1 cellular context compared by ENCODE assay signal in the genomic region with DNA sequence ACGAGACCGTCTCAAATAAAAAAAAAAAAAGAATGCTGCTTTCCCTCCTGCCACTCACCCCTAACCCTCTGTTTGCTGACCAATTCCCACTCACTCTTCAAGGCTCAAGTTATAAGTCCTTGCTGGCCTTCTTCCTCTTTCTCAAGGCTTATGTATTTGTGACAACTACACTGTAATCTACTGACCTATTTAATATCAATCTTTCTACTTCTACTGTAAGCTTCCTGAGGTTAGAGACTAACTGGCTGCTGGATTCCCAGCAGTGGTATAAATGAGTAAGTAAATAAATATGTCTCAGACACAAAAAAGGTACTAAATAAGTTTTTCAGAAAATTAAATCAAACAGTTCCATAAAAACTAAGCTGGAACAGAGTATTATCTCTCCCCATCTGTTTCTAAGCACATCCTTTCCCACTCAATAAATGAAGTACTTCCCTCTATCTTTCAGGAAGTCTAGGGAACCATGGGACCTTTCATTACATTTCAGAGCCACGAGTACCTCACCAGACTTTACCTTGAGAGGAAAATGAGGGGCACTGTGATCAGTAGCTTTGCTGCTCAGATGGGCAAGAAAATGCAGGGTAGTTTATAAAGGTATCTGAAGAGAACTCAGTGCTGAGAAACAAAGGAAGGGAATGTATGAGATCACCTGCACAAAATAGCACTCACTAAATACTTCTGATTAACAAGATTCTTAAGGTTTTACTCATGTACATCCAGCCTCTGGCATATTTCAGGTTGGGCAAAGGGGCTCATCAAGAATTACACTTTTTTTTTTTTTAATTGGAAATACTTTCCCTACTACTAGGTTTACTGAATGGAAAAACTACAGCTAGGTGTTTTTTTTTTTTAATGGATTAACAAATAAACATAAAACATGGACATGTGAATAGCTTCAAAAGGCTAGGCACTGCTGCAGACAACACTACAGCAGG.
TF ChIP-seq lines count a peak whose summit lies in the region.

No MANE protein-coding gene starts in this region.

TF ChIP-seq in HepG2, 621 proteins besides CTCF, POLR2A, EP300 and RAD21:
- no peak for TF ChIP-seq U2AF1 (optimal IDR thresholded peaks at IDR 0.05; ENCODE audit: low read depth, low read length)
- TF ChIP-seq NRL (CRISPR knock-in tag; IDR thresholded peaks at IDR 0.05; ENCODE audit: borderline replicate concordance) = no peak
- TF ChIP-seq, protein P1, sequence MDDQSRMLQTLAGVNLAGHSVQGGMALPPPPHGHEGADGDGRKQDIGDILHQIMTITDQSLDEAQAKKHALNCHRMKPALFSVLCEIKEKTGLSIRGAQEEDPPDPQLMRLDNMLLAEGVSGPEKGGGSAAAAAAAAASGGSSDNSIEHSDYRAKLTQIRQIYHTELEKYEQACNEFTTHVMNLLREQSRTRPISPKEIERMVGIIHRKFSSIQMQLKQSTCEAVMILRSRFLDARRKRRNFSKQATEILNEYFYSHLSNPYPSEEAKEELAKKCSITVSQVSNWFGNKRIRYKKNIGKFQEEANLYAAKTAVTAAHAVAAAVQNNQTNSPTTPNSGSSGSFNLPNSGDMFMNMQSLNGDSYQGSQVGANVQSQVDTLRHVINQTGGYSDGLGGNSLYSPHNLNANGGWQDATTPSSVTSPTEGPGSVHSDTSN (CRISPR knock-in tag; IDR thresholded peaks at IDR 0.05; ENCODE audit: borderline replicate concordance) = no peak
- no peak for TF ChIP-seq MED1 (CRISPR knock-in tag; IDR thresholded peaks at IDR 0.05)
- no peak for TF ChIP-seq MATR3 (CRISPR knock-in tag; IDR thresholded peaks at IDR 0.05)
